Comparison of ENCODE assay signal across 11 cellular contexts in genomic region chr4:24809376-24809775, GRCh38. TPM values are rescaled to one million over a fixed set of nuclear protein-coding genes. Genes with fewer than 3 reads are reported as not detected.
DNase-seq lines count a peak whose midpoint lies in the region; TF ChIP-seq lines count a peak whose summit lies in the region.
"Had no signal": no experiment of that assay in that cellular context is flagged by ENCODE, and none has a peak within 500 bp of the region (broad histone marks: within the 10 kb centered on the region; RNA-seq: fewer than 3 reads in every experiment).

No MANE protein-coding gene starts in this region.

- H3K4me3 Mint-ChIP-seq in endodermal cell: no peak overlapping the region

- peaks cover 10% of the 10 kb centered on the region for H3K36me3 Mint-ChIP-seq in endodermal cell (ENCODE audit: low read depth)

- H3K27me3 Mint-ChIP-seq in endodermal cell (ENCODE audit: insufficient read depth): peaks cover 30% of the 10 kb centered on the region

- no peaks in the 10 kb centered on the region for H3K27me3 ChIP-seq in endodermal cell (ENCODE audit: control insufficient read depth, insufficient read depth, low read length, poor library complexity, severe bottlenecking)
- H3K27me3 ChIP-seq: spleen had no signal

- H3K9me3 Mint-ChIP-seq in endodermal cell: peaks cover 8% of the 10 kb centered on the region

- no peak overlapping the region for H3K27ac ChIP-seq in endodermal cell (ENCODE audit: low read depth, low read length)
- H3K27ac ChIP-seq: spleen had no signal

- H3K4me3 ChIP-seq in GM12875 (ENCODE audit: low read depth, low read length): no peak overlapping the region
- no peak overlapping the region for H3K4me3 ChIP-seq in Jurkat, Clone E6-1 (ENCODE audit: low read length)
- no peak overlapping the region for H3K4me3 ChIP-seq in endodermal cell (ENCODE audit: low read length)
- no peak overlapping the region for H3K4me3 ChIP-seq in retinal pigment epithelial cell (ENCODE audit: low read length)
- H3K4me3 ChIP-seq: spleen had no signal

- H3K36me3 ChIP-seq in endodermal cell (ENCODE audit: control insufficient read depth, insufficient read depth, low read length): no peaks in the 10 kb centered on the region

- H3K9me3 ChIP-seq in endodermal cell (ENCODE audit: control insufficient read depth, low read length): peaks cover 11% of the 10 kb centered on the region
- H3K9me3 ChIP-seq: spleen had no signal

- H3K4me1 ChIP-seq in endodermal cell (ENCODE audit: control insufficient read depth, insufficient read depth, low read length): no peaks in the 10 kb centered on the region
- H3K4me1 ChIP-seq: spleen had no signal

- no peak overlapping the region for H3K27ac Mint-ChIP-seq in endodermal cell

- 86% methylated on average over 2 of the region's 2 CpGs; no CpG with 5 or more reads in 1 of the 2 experiments for WGBS in endodermal cell (ENCODE audit: insufficient coverage in 1 of 2, insufficient read length in 1 of 2), 2 experiments

- peak; percentile 28; the same call in 1 of the 2 replicates for TF ChIP-seq CTCF in GM12875 (IDR thresholded peaks at IDR 0.05; ENCODE audit: borderline replicate concordance, insufficient read depth, low read depth, low read length)
- peak; percentile 70 for TF ChIP-seq CTCF in endodermal cell (conservative IDR thresholded peaks at IDR 0.05)
- peak; percentile 35 for TF ChIP-seq CTCF in retinal pigment epithelial cell (conservative IDR thresholded peaks at IDR 0.05; ENCODE audit: low read depth, low read length)

- peaks cover 17% of the 10 kb centered on the region for H3K4me1 Mint-ChIP-seq in endodermal cell

- DNase-seq in Jurkat, Clone E6-1 (ENCODE audit: low read depth, low spot score): peak; percentile 9
- DNase-seq in endodermal cell (peak; percentile 75), retinal pigment epithelial cell (ENCODE audit: low read depth) (no peak), SK-N-DZ (ENCODE audit: low spot score) (no peak), SW 1271 (lab: John Stamatoyannopoulos, UW) (no peak), Kasumi-1 (lab: John Stamatoyannopoulos, UW) (no peak)
- DNase-seq: activated CD8-positive, alpha-beta memory T cell treated with anti-CD3 and anti-CD28 coated beads, Interleukin-2, amount 50 U/mL, for 48 hours; DMS79; KBM-7; spleen had no signal

- H3K9ac ChIP-seq in endodermal cell (ENCODE audit: extremely low read depth, low read length, poor library complexity, severe bottlenecking): no peak overlapping the region

RNA-seq across cellular contexts. Expression of gene SOD3, which starts 14.0 kb away (rescaled TPM):
- not detected for polyA plus RNA-seq in Jurkat, Clone E6-1 (2012; ENCODE audit: insufficient read depth, insufficient read length)
- total RNA-seq in endodermal cell: 1 to 10 TPM; 5.7 to 8.7 TPM
- 2.1 TPM for polyA plus RNA-seq in endodermal cell (2013, experiment 1 of 2)
- polyA plus RNA-seq in endodermal cell (2013, experiment 2 of 2): 2.1 TPM
- polyA plus RNA-seq in SK-N-DZ (2014; cell fraction: cytosol; rRNA removed): 0.99 TPM in 1 of 2 replicates, not detected in the other
- not detected in 2 replicates for polyA plus RNA-seq in SK-N-DZ (2014; cell fraction: nucleus; rRNA removed)

Comparison
In these comparisons a context has a peak if more than half of its experiments do, and no peak if none do; other contexts are left out.
1. DNase-seq: peak in Jurkat, Clone E6-1 (single experiment) and endodermal cell (single experiment); none in retinal pigment epithelial cell (single experiment), SK-N-DZ (single experiment), SW 1271 (0 of 2) and Kasumi-1 (0 of 2).
2. Peak in every context shown above with its lines, with median percentiles within 50 percentile points of each other: CTCF ChIP-seq.